In the genomic region with DNA sequence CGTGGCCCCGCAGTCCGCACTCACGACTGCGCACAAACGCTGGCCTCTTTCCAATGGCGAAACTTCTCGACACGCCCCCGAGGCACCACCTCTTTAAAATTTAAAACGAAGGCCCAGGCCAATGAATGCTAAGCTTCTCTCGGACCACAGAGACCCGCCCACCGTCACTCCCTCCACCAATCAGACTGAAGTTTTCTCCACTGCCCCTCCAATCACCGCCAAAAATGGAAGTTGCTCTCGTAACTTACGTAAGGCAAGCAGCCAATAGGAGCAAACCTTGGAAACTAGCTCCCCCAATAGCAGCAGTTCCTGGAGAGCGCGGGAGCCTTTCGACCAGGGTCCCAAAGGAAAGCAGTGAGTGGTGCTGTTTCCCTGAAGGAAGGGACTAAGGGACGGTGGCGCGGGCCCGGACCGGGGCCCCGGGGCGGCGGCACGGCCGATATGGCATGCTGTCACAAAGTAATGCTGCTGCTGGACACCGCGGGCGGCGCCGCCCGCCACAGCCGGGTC, we compare ENCODE assay signal across 8 cellular contexts. TPM values are rescaled to one million over a fixed set of nuclear protein-coding genes. Genes with fewer than 3 reads are reported as not detected.
A peak's percentile ranks its signal among the peaks of the same experiment; 100 is the strongest.
DNase-seq lines count a peak whose midpoint lies in the region; ATAC-seq and TF ChIP-seq lines count a peak whose summit lies in the region.

A gene with protein sequence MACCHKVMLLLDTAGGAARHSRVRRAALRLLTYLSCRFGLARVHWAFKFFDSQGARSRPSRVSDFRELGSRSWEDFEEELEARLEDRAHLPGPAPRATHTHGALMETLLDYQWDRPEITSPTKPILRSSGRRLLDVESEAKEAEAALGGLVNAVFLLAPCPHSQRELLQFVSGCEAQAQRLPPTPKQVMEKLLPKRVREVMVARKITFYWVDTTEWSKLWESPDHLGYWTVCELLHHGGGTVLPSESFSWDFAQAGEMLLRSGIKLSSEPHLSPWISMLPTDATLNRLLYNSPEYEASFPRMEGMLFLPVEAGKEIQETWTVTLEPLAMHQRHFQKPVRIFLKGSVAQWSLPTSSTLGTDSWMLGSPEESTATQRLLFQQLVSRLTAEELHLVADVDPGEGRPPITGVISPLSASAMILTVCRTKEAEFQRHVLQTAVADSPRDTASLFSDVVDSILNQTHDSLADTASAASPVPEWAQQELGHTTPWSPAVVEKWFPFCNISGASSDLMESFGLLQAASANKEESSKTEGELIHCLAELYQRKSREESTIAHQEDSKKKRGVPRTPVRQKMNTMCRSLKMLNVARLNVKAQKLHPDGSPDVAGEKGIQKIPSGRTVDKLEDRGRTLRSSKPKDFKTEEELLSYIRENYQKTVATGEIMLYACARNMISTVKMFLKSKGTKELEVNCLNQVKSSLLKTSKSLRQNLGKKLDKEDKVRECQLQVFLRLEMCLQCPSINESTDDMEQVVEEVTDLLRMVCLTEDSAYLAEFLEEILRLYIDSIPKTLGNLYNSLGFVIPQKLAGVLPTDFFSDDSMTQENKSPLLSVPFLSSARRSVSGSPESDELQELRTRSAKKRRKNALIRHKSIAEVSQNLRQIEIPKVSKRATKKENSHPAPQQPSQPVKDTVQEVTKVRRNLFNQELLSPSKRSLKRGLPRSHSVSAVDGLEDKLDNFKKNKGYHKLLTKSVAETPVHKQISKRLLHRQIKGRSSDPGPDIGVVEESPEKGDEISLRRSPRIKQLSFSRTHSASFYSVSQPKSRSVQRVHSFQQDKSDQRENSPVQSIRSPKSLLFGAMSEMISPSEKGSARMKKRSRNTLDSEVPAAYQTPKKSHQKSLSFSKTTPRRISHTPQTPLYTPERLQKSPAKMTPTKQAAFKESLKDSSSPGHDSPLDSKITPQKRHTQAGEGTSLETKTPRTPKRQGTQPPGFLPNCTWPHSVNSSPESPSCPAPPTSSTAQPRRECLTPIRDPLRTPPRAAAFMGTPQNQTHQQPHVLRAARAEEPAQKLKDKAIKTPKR (N-terminal part only) (plus strand): TSS at position 324 of the 510 bp plus-strand sequence. CDS start 118 bp downstream, at position 442.

- ATAC-seq in HG02642 (IDR thresholded peaks at IDR 0.05; ENCODE audit: poor library complexity, unreplicated experiment): peak; percentile 96

- H3K9me3 Mint-ChIP-seq in activated naive CD4-positive, alpha-beta T cell treated with anti-CD3 and anti-CD28 coated beads, Interleukin-2, amount 50 U/mL, for 24 hours: no peaks in the 10 kb centered on the region
- H3K9me3 Mint-ChIP-seq in osteocyte (ENCODE audit: unreplicated experiment): no peaks in the 10 kb centered on the region

- DNase-seq in NCI-H1105 (lab: John Stamatoyannopoulos, UW) (peak; percentile 93), SKM-1 (lab: John Stamatoyannopoulos, UW; ENCODE audit: unreplicated experiment) (peak; percentile 100), head of caudate nucleus (peak; percentile 79 to 98 (median 94)), osteocyte (ENCODE audit: extremely low spot score, unreplicated experiment) (peak; percentile 99), thyroid gland (peak; percentile 96)

- no peak for TF ChIP-seq CTCF in osteocyte (IDR thresholded peaks at IDR 0.05)
- TF ChIP-seq CTCF in thyroid gland (IDR thresholded peaks at IDR 0.05): no peak

- H3K36me3 ChIP-seq in thyroid gland: no peaks in the 10 kb centered on the region

- peaks cover 1% of the 10 kb centered on the region for H3K27me3 Mint-ChIP-seq in activated naive CD4-positive, alpha-beta T cell treated with anti-CD3 and anti-CD28 coated beads, Interleukin-2, amount 50 U/mL, for 24 hours
- H3K27me3 Mint-ChIP-seq in osteocyte (ENCODE audit: unreplicated experiment): peaks cover 5% of the 10 kb centered on the region

- H3K27me3 ChIP-seq in thyroid gland: no peaks in the 10 kb centered on the region

- H3K9me3 ChIP-seq in thyroid gland: no peaks in the 10 kb centered on the region

- H3K36me3 Mint-ChIP-seq in activated naive CD4-positive, alpha-beta T cell treated with anti-CD3 and anti-CD28 coated beads, Interleukin-2, amount 50 U/mL, for 24 hours: no peaks in the 10 kb centered on the region
- H3K36me3 Mint-ChIP-seq in osteocyte (ENCODE audit: unreplicated experiment): no peaks in the 10 kb centered on the region

- peak within 1 kb of the TSS; percentile 81 for H3K4me3 Mint-ChIP-seq in activated naive CD4-positive, alpha-beta T cell treated with anti-CD3 and anti-CD28 coated beads, Interleukin-2, amount 50 U/mL, for 24 hours
- peak within 1 kb of the TSS; percentile 84 for H3K4me3 Mint-ChIP-seq in osteocyte (ENCODE audit: unreplicated experiment)

- peak within 1 kb of the TSS in 2 of 3 donors; percentile 51 to 53 for H3K4me3 ChIP-seq in thyroid gland (replicated peaks in 1 of 3)

- no peak within 1 kb of the TSS for H3K27ac ChIP-seq in thyroid gland

- 0 to 1% methylated on average over 17 to 21 of the region's 37 CpGs for WGBS in thyroid gland, 2 donors

- TF ChIP-seq POLR2A in GM10847 (IDR thresholded peaks at IDR 0.05; ENCODE audit: extremely low read depth, insufficient read length) (peak; percentile 10), thyroid gland (IDR thresholded peaks at IDR 0.05) (no peak)

- intact Hi-C loops in head of caudate nucleus (cut with DNase I): no loop called here
- intact Hi-C loops in thyroid gland (cut with DNase I): no loop called here

- peaks cover 5% of the 10 kb centered on the region for H3K4me1 Mint-ChIP-seq in activated naive CD4-positive, alpha-beta T cell treated with anti-CD3 and anti-CD28 coated beads, Interleukin-2, amount 50 U/mL, for 24 hours
- H3K4me1 Mint-ChIP-seq in osteocyte (ENCODE audit: unreplicated experiment): peaks cover 26% of the 10 kb centered on the region

- H3K27ac Mint-ChIP-seq in activated naive CD4-positive, alpha-beta T cell treated with anti-CD3 and anti-CD28 coated beads, Interleukin-2, amount 50 U/mL, for 24 hours: peak within 1 kb of the TSS; percentile 84
- H3K27ac Mint-ChIP-seq in osteocyte (ENCODE audit: unreplicated experiment): peak within 1 kb of the TSS; percentile 53

- H3K4me1 ChIP-seq in thyroid gland: peaks cover 6 to 9% of the 10 kb centered on the region in 2 donors

RNA-seq across cellular contexts. Expression of the gene that starts here (rescaled TPM):
- total RNA-seq in osteocyte: 2.1 and 2.3 TPM in 2 replicates
- total RNA-seq in thyroid gland: under 1 TPM in 2 of 4 donors, not detected in 2; under 0.01 to 0.21 TPM

Comparison
In these comparisons a context has a peak if more than half of its experiments do, and no peak if none do; other contexts are left out.
1. Peak in DNase-seq and H3K4me3 ChIP-seq in thyroid gland; RNA of the gene not detected or under 1 TPM.